10 cellular contexts compared by ENCODE assay signal in the genomic region with DNA sequence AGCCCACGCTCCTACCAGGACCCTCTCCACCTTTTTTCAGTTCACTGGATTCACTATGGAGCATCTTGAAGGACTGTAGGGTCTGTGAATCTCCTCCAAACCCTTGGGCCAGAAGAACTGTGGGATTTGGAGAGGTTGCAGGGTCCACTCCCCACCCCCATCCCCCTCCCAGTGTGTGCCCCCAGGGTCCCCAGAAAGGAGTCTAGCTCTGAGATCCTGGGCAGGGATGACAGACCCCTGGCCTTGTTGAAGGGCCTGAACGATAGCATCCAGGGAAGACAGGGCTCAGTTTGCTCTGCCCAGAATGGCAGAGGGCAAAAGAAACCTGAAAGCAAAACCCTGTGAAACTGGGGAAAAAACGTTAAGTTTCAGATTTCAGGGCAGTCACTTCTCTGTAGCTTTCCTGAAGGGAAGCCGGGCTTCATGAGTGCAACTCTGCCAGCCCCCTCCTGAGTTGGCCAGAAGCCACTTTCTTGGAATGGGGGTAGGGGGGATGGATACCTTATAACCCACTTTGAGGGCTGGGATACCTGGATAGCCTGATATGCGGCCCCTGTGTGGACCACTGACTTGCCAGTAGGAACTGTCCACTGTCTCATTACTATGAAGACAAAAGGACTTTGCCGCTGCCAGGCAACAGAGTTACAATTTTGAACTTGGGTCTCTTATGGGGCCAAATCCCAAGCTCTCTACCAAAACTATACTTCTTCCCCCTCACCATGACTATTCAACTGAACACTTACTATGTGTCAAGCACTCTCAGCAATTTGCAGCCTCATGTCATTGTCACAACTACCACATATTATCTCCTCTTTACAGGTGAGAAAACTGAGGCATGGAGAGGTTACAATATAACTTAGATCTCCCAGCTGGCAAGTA. TPM values are rescaled to one million over a fixed set of nuclear protein-coding genes. Genes with fewer than 3 reads are reported as not detected.
DNase-seq lines count a peak whose midpoint lies in the region; ATAC-seq lines count a peak whose summit lies in the region.
"Had no signal": no experiment of that assay in that cellular context is flagged by ENCODE, and none has a peak within 500 bp of the region (broad histone marks: within the 10 kb centered on the region; RNA-seq: fewer than 3 reads in every experiment).

No MANE protein-coding gene starts in this region.

- peak; percentile 26 for DNase-seq in activated naive CD4-positive, alpha-beta T cell treated with anti-CD3 and anti-CD28 coated beads, Interleukin-2, amount 10 ng/mL, durations not matched to agents 7 days and 5 days
- no peak for DNase-seq in activated naive CD4-positive, alpha-beta T cell treated with anti-CD3 and anti-CD28 coated beads, Interleukin-2, amount 50 U/mL, for 16 hours
- DNase-seq in activated T-helper 1 cell treated with anti-CD3 and anti-CD28 coated beads, Interleukin-12 subunit alpha, Interleukin-12 subunit beta, Interleukin-2, Interleukin-4 antibody, amounts not matched to agents 30 ng/mL and 10 ng/mL and 1 ng/mL, durations not matched to agents 14 hours and 24 hours and 36 hours (ENCODE audit: low spot score), result no peak
- no peak for DNase-seq in mesenchymal stem cell
- DNase-seq in MG63, result no peak
- no peak for DNase-seq in A172 (ENCODE audit: low spot score)

- peaks cover 34% of the 10 kb centered on the region for H3K4me1 Mint-ChIP-seq in activated naive CD4-positive, alpha-beta T cell treated with anti-CD3 and anti-CD28 coated beads, Interleukin-2, amount 10 ng/mL, durations not matched to agents 7 days and 5 days
- H3K4me1 Mint-ChIP-seq in activated T-helper 1 cell treated with anti-CD3 and anti-CD28 coated beads, Interleukin-12 subunit alpha, Interleukin-12 subunit beta, Interleukin-2, Interleukin-4 antibody, amounts not matched to agents 30 ng/mL and 10 ng/mL and 1 ng/mL, durations not matched to agents 14 hours and 24 hours and 36 hours (ENCODE audit: low read depth), result peaks cover 46% of the 10 kb centered on the region

- no peak overlapping the region for H4K91ac ChIP-seq in mesenchymal stem cell (ENCODE audit: low read length)

- H3K4me3 Mint-ChIP-seq in activated naive CD4-positive, alpha-beta T cell treated with anti-CD3 and anti-CD28 coated beads, Interleukin-2, amount 10 ng/mL, durations not matched to agents 7 days and 5 days, result peak overlapping the region; percentile 98
- peak overlapping the region; percentile 99 for H3K4me3 Mint-ChIP-seq in activated T-helper 1 cell treated with anti-CD3 and anti-CD28 coated beads, Interleukin-12 subunit alpha, Interleukin-12 subunit beta, Interleukin-2, Interleukin-4 antibody, amounts not matched to agents 30 ng/mL and 10 ng/mL and 1 ng/mL, durations not matched to agents 14 hours and 24 hours and 36 hours

- H3K27me3 ChIP-seq in mesenchymal stem cell (ENCODE audit: control insufficient read depth in 1 of 2, insufficient read depth in 1 of 2, low read length in 2 of 2) (no peaks in the 10 kb centered on the region), subcutaneous abdominal adipose tissue (ENCODE audit: control insufficient read depth in 5 of 5, insufficient read depth in 4 of 5, low read length in 5 of 5) (no peaks in the 10 kb centered on the region), MG63 (no peaks in the 10 kb centered on the region)
- H3K27me3 ChIP-seq: tibial artery had no signal

- H3K36me3 ChIP-seq in mesenchymal stem cell (ENCODE audit: control insufficient read depth in 1 of 2, insufficient read depth in 2 of 2, low read depth in 1 of 2, low read length in 2 of 2) (peaks cover under 1 to 3% of the 10 kb centered on the region in 2 experiments), subcutaneous abdominal adipose tissue (ENCODE audit: control insufficient read depth in 5 of 5, insufficient read depth in 5 of 5, low read length in 5 of 5) (peaks cover 0 to 5% (median 3%) of the 10 kb centered on the region in 5 donors), MG63 (no peaks in the 10 kb centered on the region)

- no peak overlapping the region for H2AFZ ChIP-seq in mesenchymal stem cell (ENCODE audit: low read depth, low read length)

- H3K9ac ChIP-seq in mesenchymal stem cell (ENCODE audit: low read length) (peak overlapping the region; percentile 78), subcutaneous abdominal adipose tissue (ENCODE audit: low read length in 5 of 5) (peak overlapping the region in 2 of 5 donors; percentile 79 to 93)

- no peaks in the 10 kb centered on the region for H3K9me3 ChIP-seq in mesenchymal stem cell (ENCODE audit: control insufficient read depth, low read length)
- H3K9me3 ChIP-seq in subcutaneous abdominal adipose tissue (ENCODE audit: control insufficient read depth in 5 of 5, low read length in 5 of 5), result no peaks in the 10 kb centered on the region
- H3K9me3 ChIP-seq in MG63, result no peaks in the 10 kb centered on the region
- H3K9me3 ChIP-seq: tibial artery had no signal

- H3K23ac ChIP-seq in mesenchymal stem cell (ENCODE audit: low read length in 2 of 2), result no peak overlapping the region

- no peak overlapping the region for H3K4me2 ChIP-seq in mesenchymal stem cell (ENCODE audit: low read length, poor library complexity, severe bottlenecking)

- H3K14ac ChIP-seq in mesenchymal stem cell (ENCODE audit: low read length in 2 of 2), result no peak overlapping the region

- peaks cover 30% of the 10 kb centered on the region for H3K4me1 ChIP-seq in mesenchymal stem cell (ENCODE audit: control insufficient read depth, insufficient read depth, low read depth, low read length)
- peaks cover 12 to 81% (median 66%) of the 10 kb centered on the region in 5 donors for H3K4me1 ChIP-seq in subcutaneous abdominal adipose tissue (ENCODE audit: control insufficient read depth in 5 of 5, insufficient read depth in 5 of 5, low read length in 5 of 5)

- peaks cover 13% of the 10 kb centered on the region for H3K27me3 Mint-ChIP-seq in activated naive CD4-positive, alpha-beta T cell treated with anti-CD3 and anti-CD28 coated beads, Interleukin-2, amount 10 ng/mL, durations not matched to agents 7 days and 5 days
- H3K27me3 Mint-ChIP-seq in activated T-helper 1 cell treated with anti-CD3 and anti-CD28 coated beads, Interleukin-12 subunit alpha, Interleukin-12 subunit beta, Interleukin-2, Interleukin-4 antibody, amounts not matched to agents 30 ng/mL and 10 ng/mL and 1 ng/mL, durations not matched to agents 14 hours and 24 hours and 36 hours (ENCODE audit: insufficient read depth), result no peaks in the 10 kb centered on the region

- H3K27ac Mint-ChIP-seq in activated naive CD4-positive, alpha-beta T cell treated with anti-CD3 and anti-CD28 coated beads, Interleukin-2, amount 10 ng/mL, durations not matched to agents 7 days and 5 days, result peak overlapping the region; percentile 99
- H3K27ac Mint-ChIP-seq in activated T-helper 1 cell treated with anti-CD3 and anti-CD28 coated beads, Interleukin-12 subunit alpha, Interleukin-12 subunit beta, Interleukin-2, Interleukin-4 antibody, amounts not matched to agents 30 ng/mL and 10 ng/mL and 1 ng/mL, durations not matched to agents 14 hours and 24 hours and 36 hours, result peak overlapping the region; percentile 98

- CTCF ChIA-PET in activated naive CD4-positive, alpha-beta T cell treated with anti-CD3 and anti-CD28 coated beads, Interleukin-2, amount 10 ng/mL, durations not matched to agents 7 days and 5 days (lab: Charles Lee), result interaction anchor here (0.6 to 25.1 kb wide), 14 partner anchors 8 to 265 kb away, joined by 3 to 753 read pairs (median 4); partner anchors contain the start of genes C3orf18 and HEMK1

- WGBS in mesenchymal stem cell, result 69% methylated on average over 5 of the region's 6 CpGs

- H3K9me3 Mint-ChIP-seq in activated naive CD4-positive, alpha-beta T cell treated with anti-CD3 and anti-CD28 coated beads, Interleukin-2, amount 10 ng/mL, durations not matched to agents 7 days and 5 days, result no peaks in the 10 kb centered on the region
- no peaks in the 10 kb centered on the region for H3K9me3 Mint-ChIP-seq in activated T-helper 1 cell treated with anti-CD3 and anti-CD28 coated beads, Interleukin-12 subunit alpha, Interleukin-12 subunit beta, Interleukin-2, Interleukin-4 antibody, amounts not matched to agents 30 ng/mL and 10 ng/mL and 1 ng/mL, durations not matched to agents 14 hours and 24 hours and 36 hours

- ATAC-seq in GM21515 (IDR thresholded peaks at IDR 0.05; ENCODE audit: unreplicated experiment), result no peak
- ATAC-seq: activated CD4-positive, CD25-positive, alpha-beta regulatory T cell treated with anti-CD3 and anti-CD28 coated beads, Interleukin-2, amount 50 U/mL, for 24 hours had no signal

- intact Hi-C loops in activated T-helper 1 cell treated with anti-CD3 and anti-CD28 coated beads, Interleukin-12 subunit alpha, Interleukin-12 subunit beta, Interleukin-2, Interleukin-4 antibody, amounts not matched to agents 30 ng/mL and 10 ng/mL and 1 ng/mL, durations not matched to agents 14 hours and 24 hours and 36 hours (cut with micrococcal nuclease), result loop anchor here (5.0 kb wide), 1 partner anchor 276 kb away; no protein-coding TSS in a partner anchor

- H3K4me3 ChIP-seq in mesenchymal stem cell (ENCODE audit: insufficient read depth in 1 of 2, low read depth in 1 of 2, low read length in 2 of 2) (peak overlapping the region in 1 of 2 experiments; percentile 87), subcutaneous abdominal adipose tissue (ENCODE audit: low read depth in 1 of 5, low read length in 5 of 5) (peak overlapping the region in 3 of 5 donors; percentile 49 to 88 (median 54)), MG63 (no peak overlapping the region)

- H3K27ac ChIP-seq in mesenchymal stem cell (ENCODE audit: low read length, poor library complexity, severe bottlenecking) (no peak overlapping the region), subcutaneous abdominal adipose tissue (ENCODE audit: low read depth, low read length) (no peak overlapping the region)

- no peak overlapping the region for H2AK5ac ChIP-seq in mesenchymal stem cell (ENCODE audit: low read length, severe bottlenecking)

- H3K4ac ChIP-seq in mesenchymal stem cell (ENCODE audit: low read depth in 1 of 2, low read length in 2 of 2), result no peak overlapping the region

- H2BK5ac ChIP-seq in mesenchymal stem cell (ENCODE audit: low read depth, low read length, poor library complexity, severe bottlenecking), result no peak overlapping the region

- H4K8ac ChIP-seq in mesenchymal stem cell (ENCODE audit: low read length), result no peak overlapping the region

- H2BK12ac ChIP-seq in mesenchymal stem cell (ENCODE audit: low read length in 2 of 2), result peak overlapping the region in 1 of 2 experiments; percentile 21

- peak overlapping the region; percentile 49 for H2BK15ac ChIP-seq in mesenchymal stem cell (ENCODE audit: low read depth, poor library complexity, severe bottlenecking)

- H3K36me3 Mint-ChIP-seq in activated naive CD4-positive, alpha-beta T cell treated with anti-CD3 and anti-CD28 coated beads, Interleukin-2, amount 10 ng/mL, durations not matched to agents 7 days and 5 days, result peaks cover 68% of the 10 kb centered on the region
- H3K36me3 Mint-ChIP-seq in activated T-helper 1 cell treated with anti-CD3 and anti-CD28 coated beads, Interleukin-12 subunit alpha, Interleukin-12 subunit beta, Interleukin-2, Interleukin-4 antibody, amounts not matched to agents 30 ng/mL and 10 ng/mL and 1 ng/mL, durations not matched to agents 14 hours and 24 hours and 36 hours (ENCODE audit: low read depth), result peaks cover 49% of the 10 kb centered on the region

- H3K79me1 ChIP-seq in mesenchymal stem cell (replicated peaks; ENCODE audit: low read length, poor library complexity, severe bottlenecking), result peaks cover 27% of the 10 kb centered on the region

- H2BK120ac ChIP-seq in mesenchymal stem cell (ENCODE audit: low read depth, low read length), result peak overlapping the region; percentile 45

- H3K18ac ChIP-seq in mesenchymal stem cell (ENCODE audit: low read depth in 1 of 2, low read length in 2 of 2), result peak overlapping the region in 1 of 2 experiments; percentile 6

RNA-seq across cellular contexts. Expression of gene CISH, which starts 1.6 kb away (rescaled TPM):
- total RNA-seq in activated T-helper 1 cell treated with anti-CD3 and anti-CD28 coated beads, Interleukin-12 subunit alpha, Interleukin-12 subunit beta, Interleukin-2, Interleukin-4 antibody, amounts not matched to agents 30 ng/mL and 10 ng/mL and 1 ng/mL, durations not matched to agents 14 hours and 24 hours and 36 hours, result 334 and 341 TPM in 2 replicates
- 2.9 TPM for polyA plus RNA-seq in mesenchymal stem cell (2013, experiment 1 of 2)
- 2.9 TPM for polyA plus RNA-seq in mesenchymal stem cell (2013, experiment 2 of 2)
- total RNA-seq in MG63 (2014; rRNA removed; shearing (Covaris generic); ENCODE audit: low replicate concordance), result 0.20 TPM in 1 of 2 replicates, not detected in the other
- total RNA-seq in A172 (2014; rRNA removed; shearing (Covaris generic)), result 1.1 and 2.3 TPM in 2 replicates

RNA-seq across cellular contexts. Expression of gene MAPKAPK3, which starts 3.7 kb away (rescaled TPM):
- total RNA-seq in activated T-helper 1 cell treated with anti-CD3 and anti-CD28 coated beads, Interleukin-12 subunit alpha, Interleukin-12 subunit beta, Interleukin-2, Interleukin-4 antibody, amounts not matched to agents 30 ng/mL and 10 ng/mL and 1 ng/mL, durations not matched to agents 14 hours and 24 hours and 36 hours, result 191 and 201 TPM in 2 replicates
- polyA plus RNA-seq in mesenchymal stem cell (2013, experiment 1 of 2), result 28.7 TPM
- polyA plus RNA-seq in mesenchymal stem cell (2013, experiment 2 of 2), result 28.9 TPM
- 23.7 and 33.4 TPM in 2 replicates for total RNA-seq in MG63 (2014; rRNA removed; shearing (Covaris generic); ENCODE audit: low replicate concordance)
- total RNA-seq in A172 (2014; rRNA removed; shearing (Covaris generic)), result 78.1 and 84.0 TPM in 2 replicates

RNA-seq across cellular contexts. Expression of gene HEMK1, which starts 43.9 kb away (rescaled TPM):
- total RNA-seq in activated T-helper 1 cell treated with anti-CD3 and anti-CD28 coated beads, Interleukin-12 subunit alpha, Interleukin-12 subunit beta, Interleukin-2, Interleukin-4 antibody, amounts not matched to agents 30 ng/mL and 10 ng/mL and 1 ng/mL, durations not matched to agents 14 hours and 24 hours and 36 hours, result 54.1 and 58.0 TPM in 2 replicates
- polyA plus RNA-seq in mesenchymal stem cell (2013, experiment 1 of 2), result 13.9 TPM
- 15.8 TPM for polyA plus RNA-seq in mesenchymal stem cell (2013, experiment 2 of 2)
- total RNA-seq in MG63 (2014; rRNA removed; shearing (Covaris generic); ENCODE audit: low replicate concordance), result 4.3 and 23.3 TPM in 2 replicates
- total RNA-seq in A172 (2014; rRNA removed; shearing (Covaris generic)), result 15.3 and 18.1 TPM in 2 replicates

RNA-seq across cellular contexts. Expression of gene C3orf18, which starts 45.7 kb away (rescaled TPM):
- total RNA-seq in activated T-helper 1 cell treated with anti-CD3 and anti-CD28 coated beads, Interleukin-12 subunit alpha, Interleukin-12 subunit beta, Interleukin-2, Interleukin-4 antibody, amounts not matched to agents 30 ng/mL and 10 ng/mL and 1 ng/mL, durations not matched to agents 14 hours and 24 hours and 36 hours, result 21.5 and 21.9 TPM in 2 replicates
- polyA plus RNA-seq in mesenchymal stem cell (2013, experiment 1 of 2), result 5.1 TPM
- 5.3 TPM for polyA plus RNA-seq in mesenchymal stem cell (2013, experiment 2 of 2)
- total RNA-seq in MG63 (2014; rRNA removed; shearing (Covaris generic); ENCODE audit: low replicate concordance), result 5.0 and 20.1 TPM in 2 replicates
- total RNA-seq in A172 (2014; rRNA removed; shearing (Covaris generic)), result 0.43 TPM in 1 of 2 replicates, not detected in the other

Comparison
In these comparisons a context has a peak if more than half of its experiments do, and no peak if none do; other contexts are left out.
1. RNA of gene CISH, which starts 1.6 kb away (total RNA-seq): 334 to 341 TPM in activated T-helper 1 cell treated with anti-CD3 and anti-CD28 coated beads, Interleukin-12 subunit alpha, Interleukin-12 subunit beta, Interleukin-2, Interleukin-4 antibody, amounts not matched to agents 30 ng/mL and 10 ng/mL and 1 ng/mL, durations not matched to agents 14 hours and 24 hours and 36 hours; 1.1 to 2.3 TPM in A172 and 0.20 TPM in MG63; every median in the first group is over 100 times any median in the second.